ENCODE assay signal across 8 cellular contexts in genomic region chr19:58572818-58573657, GRCh38. TPM values are rescaled to one million over a fixed set of nuclear protein-coding genes. Genes with fewer than 3 reads are reported as not detected.
A peak's percentile ranks its signal among the peaks of the same experiment; 100 is the strongest.
DNase-seq lines count a peak whose midpoint lies in the region; ATAC-seq and TF ChIP-seq lines count a peak whose summit lies in the region.

TSS of gene MZF1 (minus strand) at chr19:58573335. CDS start at chr19:58571389, 1,946 bp downstream.

- peak; percentile 100 for DNase-seq in activated CD4-positive, CD25-positive, alpha-beta regulatory T cell treated with anti-CD3 and anti-CD28 coated beads, Interleukin-2, amount 50 U/mL, for 16 hours (ENCODE audit: low read depth, low spot score)
- DNase-seq in activated CD4-positive, CD25-positive, alpha-beta regulatory T cell (lab: John Stamatoyannopoulos, UW), result no peak
- DNase-seq in WERI-Rb-1, result peak; percentile 100
- peak; percentile 100 for DNase-seq in choroid plexus epithelial cell (ENCODE audit: low read depth)
- DNase-seq in left lobe of liver (ENCODE audit: low spot score), result peak; percentile 99
- peak; percentile 100 for DNase-seq in stimulated activated CD4-positive, alpha-beta T cell treated with anti-CD3 and anti-CD28 coated beads, Interleukin-4, amount 100 ng/mL, for 1 hour
- no peak for DNase-seq in DMS79 (lab: John Stamatoyannopoulos, UW)

- H3K9me3 ChIP-seq in WERI-Rb-1 (ENCODE audit: severe bottlenecking), result no peaks in the 10 kb centered on the region

- H3K4me3 ChIP-seq in WERI-Rb-1 (ENCODE audit: low read depth, low read length) (peak within 1 kb of the TSS; percentile 76), choroid plexus epithelial cell (ENCODE audit: low read depth, low read length) (peak within 1 kb of the TSS; percentile 91)

- no peaks in the 10 kb centered on the region for H3K27me3 ChIP-seq in WERI-Rb-1 (ENCODE audit: insufficient read depth, low read depth, severe bottlenecking)

- TF ChIP-seq CTCF in WERI-Rb-1 (IDR thresholded peaks at IDR 0.05; ENCODE audit: low read depth, low read length) (no peak), choroid plexus epithelial cell (conservative IDR thresholded peaks at IDR 0.05; ENCODE audit: low read depth, low read length) (peak; percentile 19)

- H3K36me3 ChIP-seq in WERI-Rb-1, result peaks cover 24% of the 10 kb centered on the region

- peak within 1 kb of the TSS; percentile 97 for H3K27ac ChIP-seq in WERI-Rb-1

- ATAC-seq in HG03175 (IDR thresholded peaks at IDR 0.05; ENCODE audit: unreplicated experiment), result peak; percentile 57
- ATAC-seq in left lobe of liver, result peak; percentile 75

RNA-seq across cellular contexts. Expression of gene MZF1, which starts in this region (rescaled TPM):
- total RNA-seq in left lobe of liver, result 15.2 TPM

Comparison
In these comparisons a context has a peak if more than half of its experiments do, and no peak if none do; other contexts are left out.
1. DNase-seq: peak in activated CD4-positive, CD25-positive, alpha-beta regulatory T cell treated with anti-CD3 and anti-CD28 coated beads, Interleukin-2, amount 50 U/mL, for 16 hours (single experiment), WERI-Rb-1 (single experiment), choroid plexus epithelial cell (single experiment), left lobe of liver (single experiment) and stimulated activated CD4-positive, alpha-beta T cell treated with anti-CD3 and anti-CD28 coated beads, Interleukin-4, amount 100 ng/mL, for 1 hour (single experiment); none in activated CD4-positive, CD25-positive, alpha-beta regulatory T cell (0 of 4) and DMS79 (single experiment).